In the genomic region with DNA sequence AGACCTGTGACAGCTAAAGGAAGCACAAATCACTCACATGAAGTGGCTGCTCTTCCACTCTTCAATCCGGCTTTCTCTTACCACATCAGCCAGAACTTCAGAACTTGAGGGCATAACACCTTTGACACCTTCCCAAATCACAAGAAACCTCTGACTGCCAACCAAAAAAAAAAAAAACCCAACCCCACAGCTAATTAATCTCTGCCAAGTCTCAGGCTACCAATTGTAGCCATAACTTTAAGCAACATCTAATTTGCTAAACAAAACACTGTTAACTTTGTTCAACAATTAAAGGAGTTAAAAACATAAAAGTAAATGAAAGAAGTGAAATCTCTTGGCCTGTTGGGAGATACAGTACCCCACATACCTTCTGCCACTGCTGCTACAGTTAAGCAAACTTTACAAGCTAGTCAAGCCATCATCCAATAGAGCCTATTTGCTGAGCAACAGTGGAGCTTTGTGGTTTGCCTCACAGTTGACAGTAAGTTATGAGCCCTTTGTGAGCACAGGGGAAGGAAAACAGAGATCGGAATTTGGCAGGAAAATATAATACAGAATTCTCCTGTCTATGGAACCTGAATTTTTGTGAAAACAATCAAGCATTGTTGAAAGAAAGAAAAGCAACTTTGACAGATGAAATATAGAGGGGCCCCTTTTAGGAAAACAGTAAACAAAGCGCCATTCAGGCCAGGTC, we compare ENCODE assay signal across 12 cellular contexts. TPM values are rescaled to one million over a fixed set of nuclear protein-coding genes. Genes with fewer than 3 reads are reported as not detected.
A peak's percentile ranks its signal among the peaks of the same experiment; 100 is the strongest.
DNase-seq lines count a peak whose midpoint lies in the region; ATAC-seq and TF ChIP-seq lines count a peak whose summit lies in the region.
"Had no signal": no experiment of that assay in that cellular context is flagged by ENCODE, and none has a peak within 500 bp of the region (broad histone marks: within the 10 kb centered on the region; RNA-seq: fewer than 3 reads in every experiment).

A gene (minus strand): TSS at position 490 of the 694 bp plus-strand sequence. CDS start 15,298 bp downstream, outside the sequence.

- peak within 1 kb of the TSS; percentile 43 for H3K4me3 Mint-ChIP-seq in chondrocyte (ENCODE audit: unreplicated experiment)

- 35% methylated on average over 3 of the region's 3 CpGs for WGBS in suprapubic skin

- peaks cover 4% of the 10 kb centered on the region for H3K36me3 Mint-ChIP-seq in chondrocyte (ENCODE audit: low read depth)

- TF ChIP-seq EP300 in suprapubic skin (IDR thresholded peaks at IDR 0.05): no peak

- no peaks in the 10 kb centered on the region for H3K36me3 ChIP-seq in suprapubic skin

- H3K27me3 ChIP-seq in layer of hippocampus (ENCODE audit: control insufficient read depth, insufficient read depth, low read length) (no peaks in the 10 kb centered on the region), suprapubic skin (no peaks in the 10 kb centered on the region)

- peak within 1 kb of the TSS; percentile 88 for H3K27ac Mint-ChIP-seq in chondrocyte (ENCODE audit: unreplicated experiment)

- peak within 1 kb of the TSS; percentile 50 for H3K27ac ChIP-seq in layer of hippocampus (ENCODE audit: low read depth, low read length)
- no peak within 1 kb of the TSS for H3K27ac ChIP-seq in suprapubic skin

- no peaks in the 10 kb centered on the region for H3K9me3 ChIP-seq in suprapubic skin

- H3K4me3 ChIP-seq in suprapubic skin: no peak within 1 kb of the TSS

- DNase-seq in NCI-H446 treated with DMSO at 0.1 percent for 48 hours (lab: John Stamatoyannopoulos, UW) (peak; percentile 44), chondrocyte (ENCODE audit: low spot score) (no peak), suprapubic skin (ENCODE audit: low spot score in 2 of 2) (no peak), activated gamma-delta T cell treated with Interleukin-2 at 50 U/mL for 16 hours (no peak), NCI-H187 (lab: John Stamatoyannopoulos, UW) (no peak), HK-2 (ENCODE audit: unreplicated experiment) (no peak)
- DNase-seq: GF-D8, RPMI8226 had no signal

- peaks cover 65% of the 10 kb centered on the region for H3K4me1 Mint-ChIP-seq in chondrocyte (ENCODE audit: low read depth)

- TF ChIP-seq CTCF in chondrocyte (IDR thresholded peaks at IDR 0.05) (peak; percentile 65), suprapubic skin (IDR thresholded peaks at IDR 0.05) (no peak)

- no peaks in the 10 kb centered on the region for H3K27me3 Mint-ChIP-seq in chondrocyte (ENCODE audit: low read depth)

- no peak for ATAC-seq in HG02763 (IDR thresholded peaks at IDR 0.05; ENCODE audit: unreplicated experiment)

- H3K9me3 Mint-ChIP-seq in chondrocyte (ENCODE audit: low read depth): no peaks in the 10 kb centered on the region

- H3K4me1 ChIP-seq in suprapubic skin: peaks cover 4% of the 10 kb centered on the region

- TF ChIP-seq POLR2A in suprapubic skin (IDR thresholded peaks at IDR 0.05): no peak

RNA-seq across cellular contexts. Expression of the gene that starts here (rescaled TPM):
- 27.2 to 46.1 TPM (median 29.9 TPM) in 3 replicates for total RNA-seq in chondrocyte
- 10 to 100 TPM; 12.1 to 32.0 (median 23.8) TPM for total RNA-seq in suprapubic skin
- total RNA-seq: activated CD8-positive, alpha-beta memory T cell treated with anti-CD3 and anti-CD28 coated beads for 36 hours; M059J had no signal
